21 cellular contexts compared by ENCODE assay signal in the genomic region with DNA sequence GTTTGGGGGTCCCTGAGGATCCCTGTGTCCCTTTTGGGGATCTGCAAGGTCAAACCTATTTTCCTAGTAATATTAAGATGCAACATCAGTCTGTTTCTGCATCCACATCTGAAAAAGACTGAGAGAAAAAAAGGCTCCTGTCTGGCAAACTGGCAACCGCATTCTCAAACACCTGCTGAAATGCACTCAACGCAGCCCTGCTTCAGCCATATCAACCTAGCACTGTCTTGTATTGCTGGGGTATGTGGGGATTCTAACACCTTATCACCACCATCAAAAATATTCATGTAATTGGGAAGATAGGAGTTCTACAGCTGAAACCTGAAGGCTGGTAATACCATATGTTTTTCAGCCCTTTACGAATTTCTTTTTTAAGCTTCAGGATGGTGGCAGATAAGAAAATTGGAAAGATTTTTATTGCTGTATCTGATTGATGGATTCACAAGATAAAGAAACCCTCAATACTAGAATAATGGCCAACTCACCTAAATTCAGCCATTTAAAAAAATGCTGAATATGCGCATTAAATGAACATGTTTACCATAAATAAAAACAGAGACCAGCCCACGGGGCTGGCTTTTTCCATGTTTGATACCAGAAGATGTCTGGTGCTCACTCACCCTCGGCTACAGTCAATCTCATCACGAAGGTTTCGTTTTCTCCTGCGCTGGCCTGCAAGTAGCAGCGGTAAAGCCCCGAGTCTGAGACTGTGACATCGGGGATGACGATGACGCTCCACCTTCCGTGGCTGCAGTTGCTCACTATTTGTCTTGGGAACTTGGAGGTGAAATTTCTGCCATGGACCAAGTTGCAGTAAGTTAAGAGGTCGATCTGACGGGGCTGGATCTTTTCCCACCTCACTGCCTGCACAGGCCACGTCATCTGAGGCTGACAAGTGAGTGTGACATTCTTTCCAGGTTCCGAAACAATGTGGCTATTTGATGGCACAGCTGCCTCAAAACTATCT. TPM values are rescaled to one million over a fixed set of nuclear protein-coding genes. Genes with fewer than 3 reads are reported as not detected.
DNase-seq lines count a peak whose midpoint lies in the region; ATAC-seq and TF ChIP-seq lines count a peak whose summit lies in the region.
"Had no signal": no experiment of that assay in that cellular context is flagged by ENCODE, and none has a peak within 500 bp of the region (broad histone marks: within the 10 kb centered on the region; RNA-seq: fewer than 3 reads in every experiment).

No MANE protein-coding gene starts in this region.

- no peak for ATAC-seq in activated T-cell treated with anti-CD3 and anti-CD28 coated beads, Interleukin-2, amount 50 U/mL, for 4 hours
- no peak for ATAC-seq in HG02759 (IDR thresholded peaks at IDR 0.05; ENCODE audit: unreplicated experiment)
- ATAC-seq: psoas muscle, WTC11 had no signal

- no peak overlapping the region for H3K23ac ChIP-seq in H9 (ENCODE audit: insufficient read length, low read depth, low read length)
- no peak overlapping the region for H3K23ac ChIP-seq in mesendoderm (ENCODE audit: low read length)

- H3K18ac ChIP-seq in H9 (ENCODE audit: insufficient read length, low read depth, low read length) (no peak overlapping the region), mesendoderm (ENCODE audit: low read length) (no peak overlapping the region)

- peaks cover 22% of the 10 kb centered on the region for H3K9me3 Mint-ChIP-seq in activated T-cell treated with anti-CD3 and anti-CD28 coated beads, Interleukin-2, amount 50 U/mL, for 24 hours
- peaks cover 0 to 7% of the 10 kb centered on the region in 2 experiments; a peak in 3 of 5 replicates for H3K9me3 Mint-ChIP-seq in H9
- H3K9me3 Mint-ChIP-seq in activated T-cell treated with anti-CD3 and anti-CD28 coated beads, Interleukin-2, amount 50 U/mL, for 4 hours: peaks cover 14% of the 10 kb centered on the region
- H3K9me3 Mint-ChIP-seq: HFFc6 had no signal

- TF ChIP-seq EP300 in transverse colon (IDR thresholded peaks at IDR 0.05; ENCODE audit: low read depth): no peak

- H3K36me3 Mint-ChIP-seq in activated T-cell treated with anti-CD3 and anti-CD28 coated beads, Interleukin-2, amount 50 U/mL, for 24 hours (ENCODE audit: low read depth): peaks cover 92% of the 10 kb centered on the region
- H3K36me3 Mint-ChIP-seq in H9 (ENCODE audit: insufficient read depth in 1 of 3, low read depth in 3 of 3): peaks cover 0 to 6% (median 0%) of the 10 kb centered on the region in 3 experiments; a peak in 2 of 7 replicates
- H3K36me3 Mint-ChIP-seq in activated T-cell treated with anti-CD3 and anti-CD28 coated beads, Interleukin-2, amount 50 U/mL, for 4 hours (ENCODE audit: insufficient read depth): peaks cover 51% of the 10 kb centered on the region
- H3K36me3 Mint-ChIP-seq: neural progenitor cell had no signal

- no CpG with 5 or more reads among the region's 19 CpGs for WGBS in H9 (ENCODE audit: extremely low coverage, insufficient read length, low lambda C conversion rate)
- no CpG with 5 or more reads among the region's 19 CpGs for WGBS in mesendoderm (ENCODE audit: extremely low coverage, insufficient coverage, low lambda C conversion rate)
- WGBS in transverse colon (ENCODE audit: low coverage in 1 of 2), 2 donors: 86 to 89% methylated on average over 7 to 19 of the region's 19 CpGs

- H3K4me3 Mint-ChIP-seq in activated T-cell treated with anti-CD3 and anti-CD28 coated beads, Interleukin-2, amount 50 U/mL, for 24 hours: peak overlapping the region; percentile 71
- no peak overlapping the region for H3K4me3 Mint-ChIP-seq in H9
- peak overlapping the region; percentile 9 for H3K4me3 Mint-ChIP-seq in activated T-cell treated with anti-CD3 and anti-CD28 coated beads, Interleukin-2, amount 50 U/mL, for 4 hours
- H3K4me3 Mint-ChIP-seq: HFFc6; neural progenitor cell; stimulated activated naive B cell treated with anti-CD40 and anti-IgM and Interleukin-4, amounts not matched to agents 10 μg/mL and 1 μg/mL and 100 μg/mL, for 72 hours; WTC11 had no signal

- intact Hi-C loops in transverse colon (cut with DNase I; ENCODE audit: low total_unique reads): no loop called here

- no peaks in the 10 kb centered on the region for H3K4me1 ChIP-seq in H9 (ENCODE audit: insufficient read depth, low read length)
- H3K4me1 ChIP-seq in mesendoderm (ENCODE audit: control insufficient read depth, low read depth, low read length): peaks cover 4% of the 10 kb centered on the region
- no peaks in the 10 kb centered on the region for H3K4me1 ChIP-seq in transverse colon
- H3K4me1 ChIP-seq: neural progenitor cell, psoas muscle, upper lobe of left lung had no signal

- H2BK5ac ChIP-seq in H9 (ENCODE audit: insufficient read length, low read length) (no peak overlapping the region), mesendoderm (ENCODE audit: low read length) (peak overlapping the region; percentile 76)

- no peak overlapping the region for H3K27ac ChIP-seq in H9 (ENCODE audit: insufficient read length, low read depth, low read length)
- H3K27ac ChIP-seq in mesendoderm (ENCODE audit: low read depth, low read length): peak overlapping the region; percentile 27
- no peak overlapping the region for H3K27ac ChIP-seq in transverse colon
- H3K27ac ChIP-seq: neural progenitor cell, psoas muscle, upper lobe of left lung had no signal

- no peak overlapping the region for H4K5ac ChIP-seq in H9 (ENCODE audit: insufficient read length, low read depth, low read length)
- H4K5ac ChIP-seq in mesendoderm (ENCODE audit: low read length): no peak overlapping the region

- no peak overlapping the region for H2BK15ac ChIP-seq in H9 (ENCODE audit: low read depth, low read length)
- H2BK15ac ChIP-seq in mesendoderm (replicated peaks; ENCODE audit: low read depth): no peak overlapping the region

- H3T11ph ChIP-seq in H9 (ENCODE audit: low read length): no peak overlapping the region

- TF ChIP-seq CTCF in H9 (conservative IDR thresholded peaks at IDR 0.05) (no peak), transverse colon (IDR thresholded peaks at IDR 0.05) (no peak)

- no peak overlapping the region for H2BK20ac ChIP-seq in H9 (ENCODE audit: low read depth, low read length, poor library complexity, severe bottlenecking)

- H4K20me1 ChIP-seq in H9 (ENCODE audit: control insufficient read depth, insufficient read depth, insufficient read length): no peaks in the 10 kb centered on the region

- DNase-seq in activated T-cell treated with anti-CD3 and anti-CD28 coated beads, Interleukin-2, amount 50 U/mL, for 24 hours: no peak
- DNase-seq in activated T-cell treated with anti-CD3 and anti-CD28 coated beads, Interleukin-2, amount 50 U/mL, for 48 hours: no peak
- no peak for DNase-seq in H9
- no peak for DNase-seq in activated T-cell treated with anti-CD3 and anti-CD28 coated beads, Interleukin-2, amount 50 U/mL, for 4 hours
- DNase-seq in mesendoderm: peak; percentile 89
- DNase-seq in transverse colon: no peak
- no peak for DNase-seq in activated CD4-positive, CD25-positive, alpha-beta regulatory T cell treated with anti-CD3 and anti-CD28 coated beads, Interleukin-2, amount 50 U/mL, for 72 hours
- DNase-seq: CD4-positive, CD25-positive, alpha-beta regulatory T cell; DMS79 treated with DMSO at 0.1 percent for 48 hours; foreskin fibroblast; HFFc6; NCI-H1694 treated with DMSO at 0.1 percent for 48 hours; NCI-H524; psoas muscle; spleen; stimulated activated naive B cell treated with anti-CD40 and anti-IgM and Interleukin-4, amounts not matched to agents 10 μg/mL and 1 μg/mL and 100 μg/mL, for 72 hours; upper lobe of left lung had no signal

- no peak overlapping the region for H2AK5ac ChIP-seq in H9 (ENCODE audit: insufficient read length, low read length)
- H2AK5ac ChIP-seq in mesendoderm (ENCODE audit: low read length): no peak overlapping the region

- H4K91ac ChIP-seq in H9 (ENCODE audit: insufficient read length, low read depth, low read length): no peak overlapping the region

- in situ Hi-C loops in transverse colon (cut with MboI; ENCODE audit: low pct_ligation_motif_present in 1 of 4, low pct_unique_long_range_greater_than_20kb in 1 of 4, low sequenced_read_pairs in 3 of 4): no loop called here

- H3K9me3 ChIP-seq in H9 (ENCODE audit: control insufficient read depth, low read depth, low read length) (no peaks in the 10 kb centered on the region), transverse colon (no peaks in the 10 kb centered on the region)
- H3K9me3 ChIP-seq: psoas muscle, upper lobe of left lung had no signal

- H3K4me3 ChIP-seq in mesendoderm (ENCODE audit: low read length) (no peak overlapping the region), transverse colon (no peak overlapping the region)
- H3K4me3 ChIP-seq: neural progenitor cell, psoas muscle, upper lobe of left lung had no signal

- H3K4ac ChIP-seq in H9 (ENCODE audit: low read depth, low read length): no peak overlapping the region
- no peak overlapping the region for H3K4ac ChIP-seq in mesendoderm (ENCODE audit: low read depth, low read length)

- H3K4me2 ChIP-seq in H9 (ENCODE audit: insufficient read depth, insufficient read length, low read length): no peak overlapping the region
- no peak overlapping the region for H3K4me2 ChIP-seq in mesendoderm (ENCODE audit: low read length)
- H3K4me2 ChIP-seq: neural progenitor cell had no signal

- H3K79me2 ChIP-seq in H9 (ENCODE audit: insufficient read depth, low read length): no peaks in the 10 kb centered on the region
- H3K79me2 ChIP-seq in mesendoderm (ENCODE audit: control insufficient read depth, insufficient read depth, low read length): no peaks in the 10 kb centered on the region

- H3K23me2 ChIP-seq in H9 (ENCODE audit: insufficient read length, low read depth, low read length, poor library complexity, severe bottlenecking): no peaks in the 10 kb centered on the region

- H3K36me3 ChIP-seq in mesendoderm (ENCODE audit: control insufficient read depth, insufficient read depth, low read length) (no peaks in the 10 kb centered on the region), transverse colon (no peaks in the 10 kb centered on the region)
- H3K36me3 ChIP-seq: neural progenitor cell, upper lobe of left lung had no signal

- H3K27me3 Mint-ChIP-seq in activated T-cell treated with anti-CD3 and anti-CD28 coated beads, Interleukin-2, amount 50 U/mL, for 24 hours: no peaks in the 10 kb centered on the region
- H3K27me3 Mint-ChIP-seq in H9 (ENCODE audit: low read depth): no peaks in the 10 kb centered on the region
- H3K27me3 Mint-ChIP-seq in activated T-cell treated with anti-CD3 and anti-CD28 coated beads, Interleukin-2, amount 50 U/mL, for 4 hours (ENCODE audit: low read depth): no peaks in the 10 kb centered on the region
- H3K27me3 Mint-ChIP-seq: CD4-positive, CD25-positive, alpha-beta regulatory T cell had no signal

- H4K8ac ChIP-seq in H9 (replicated peaks; ENCODE audit: insufficient read length, low read depth, low read length): no peak overlapping the region
- no peak overlapping the region for H4K8ac ChIP-seq in mesendoderm (ENCODE audit: low read depth, low read length)

- H3K14ac ChIP-seq in H9 (ENCODE audit: insufficient read depth, low read length): 0 out of 2 replicates have a peak overlapping the region, but pooled peaks have one; percentile 8

- H3K56ac ChIP-seq in H9 (ENCODE audit: insufficient read length, low read depth, low read length): no peak overlapping the region
- peak overlapping the region; percentile 79 for H3K56ac ChIP-seq in mesendoderm (ENCODE audit: low read length)

- peaks cover 91% of the 10 kb centered on the region for H3K4me1 Mint-ChIP-seq in activated T-cell treated with anti-CD3 and anti-CD28 coated beads, Interleukin-2, amount 50 U/mL, for 24 hours (ENCODE audit: low read depth)
- peaks cover 13 to 19% of the 10 kb centered on the region in 2 experiments for H3K4me1 Mint-ChIP-seq in H9
- H3K4me1 Mint-ChIP-seq in activated T-cell treated with anti-CD3 and anti-CD28 coated beads, Interleukin-2, amount 50 U/mL, for 4 hours (ENCODE audit: low read depth): peaks cover 81% of the 10 kb centered on the region
- H3K4me1 Mint-ChIP-seq: neural progenitor cell had no signal

- H2BK120ac ChIP-seq in H9 (ENCODE audit: low read depth, low read length, poor library complexity, severe bottlenecking) (no peak overlapping the region), mesendoderm (ENCODE audit: low read depth, low read length) (peak overlapping the region; percentile 73)

- TF ChIP-seq POLR2A in transverse colon (IDR thresholded peaks at IDR 0.05): no peak

- H3K27ac Mint-ChIP-seq in activated T-cell treated with anti-CD3 and anti-CD28 coated beads, Interleukin-2, amount 50 U/mL, for 24 hours: peak overlapping the region; percentile 96
- no peak overlapping the region; a peak in 1 of 7 replicates for H3K27ac Mint-ChIP-seq in H9
- H3K27ac Mint-ChIP-seq: HFFc6; neural progenitor cell; stimulated activated naive B cell treated with anti-CD40 and anti-IgM and Interleukin-4, amounts not matched to agents 10 μg/mL and 1 μg/mL and 100 μg/mL, for 72 hours; WTC11 had no signal

- no peak overlapping the region for H2BK12ac ChIP-seq in H9 (ENCODE audit: insufficient read length, low read depth, low read length)

- H3K9ac ChIP-seq in H9 (ENCODE audit: extremely low read depth, insufficient read length, low read length) (no peak overlapping the region), mesendoderm (ENCODE audit: low read length) (no peak overlapping the region)
- H3K9ac ChIP-seq: neural progenitor cell had no signal

- H2AFZ ChIP-seq in H9 (ENCODE audit: low read length): no peak overlapping the region
- H2AFZ ChIP-seq: neural progenitor cell had no signal

- H3K27me3 ChIP-seq in H9 (ENCODE audit: insufficient read depth, low read length): no peaks in the 10 kb centered on the region
- no peaks in the 10 kb centered on the region for H3K27me3 ChIP-seq in mesendoderm (ENCODE audit: insufficient read depth, low read length, poor library complexity)
- no peaks in the 10 kb centered on the region for H3K27me3 ChIP-seq in transverse colon
- H3K27me3 ChIP-seq: neural progenitor cell, spleen, upper lobe of left lung had no signal

- H3K79me1 ChIP-seq in H9 (ENCODE audit: insufficient read depth, low read depth, low read length, poor library complexity, severe bottlenecking): no peaks in the 10 kb centered on the region
- H3K79me1 ChIP-seq in mesendoderm (ENCODE audit: low read length): no peaks in the 10 kb centered on the region

RNA-seq across cellular contexts. Expression of a gene that starts 52.3 kb away (rescaled TPM):
- total RNA-seq in H9 (2021) (0.04 TPM in 1 of 2 replicates, not detected in the other), transverse colon (10 to 100 TPM in 1 of 4 donors, 1 to 10 TPM in 2, under 1 TPM in 1; 0.96 to 16.8 (median 4.0) TPM)
- total RNA-seq in activated T-cell treated with anti-CD3 and anti-CD28 coated beads, Interleukin-2, amount 50 U/mL, for 4 hours: 100 to 1,000 TPM; 129 to 168 (median 129) TPM
- 0.29 TPM for polyA plus RNA-seq in mesendoderm (2013, experiment 1 of 2)
- 0.25 TPM for polyA plus RNA-seq in mesendoderm (2013, experiment 2 of 2)
- total RNA-seq: kidney epithelial cell had no signal

Comparison
In these comparisons a context has a peak if more than half of its experiments do, and no peak if none do; other contexts are left out.
1. H3K4me3 Mint-ChIP-seq: peak in activated T-cell treated with anti-CD3 and anti-CD28 coated beads, Interleukin-2, amount 50 U/mL, for 24 hours (single experiment) and activated T-cell treated with anti-CD3 and anti-CD28 coated beads, Interleukin-2, amount 50 U/mL, for 4 hours (single experiment); none in H9 (0 of 2).
2. RNA of a gene that starts 52.3 kb away (total RNA-seq): 129 to 168 TPM in activated T-cell treated with anti-CD3 and anti-CD28 coated beads, Interleukin-2, amount 50 U/mL, for 4 hours; 0.96 to 16.8 TPM in transverse colon and 0.04 TPM in H9; every median in the first group is over 4 times any median in the second.